In the genomic region with DNA sequence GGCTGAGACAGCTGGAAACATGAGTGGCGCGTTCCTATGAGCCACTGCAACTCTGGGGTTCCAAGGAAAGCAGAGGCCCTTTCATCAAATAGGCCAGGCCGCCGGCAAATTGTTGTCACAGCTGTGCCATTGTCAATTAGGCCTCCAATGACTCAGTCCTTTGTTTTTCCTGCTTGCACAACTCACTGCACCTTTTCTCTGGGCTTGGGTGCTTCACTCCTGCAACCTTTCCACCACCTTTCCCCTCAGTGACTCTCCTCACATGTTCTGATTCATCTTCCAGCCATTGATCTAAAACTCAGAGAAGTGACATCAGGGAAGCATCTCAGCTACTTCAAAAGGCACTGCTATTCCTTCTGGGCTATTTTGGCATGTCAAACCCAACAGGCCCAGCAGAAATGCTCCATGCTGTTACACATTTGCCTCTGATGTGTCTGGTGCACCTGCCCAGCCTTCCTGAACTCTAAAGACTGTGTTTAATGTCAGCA, we compare ENCODE assay signal across 16 cellular contexts.
DNase-seq lines count a peak whose midpoint lies in the region; ATAC-seq and TF ChIP-seq lines count a peak whose summit lies in the region.
"Had no signal": no experiment of that assay in that cellular context is flagged by ENCODE, and none has a peak within 500 bp of the region (broad histone marks: within the 10 kb centered on the region; RNA-seq: fewer than 3 reads in every experiment).

No MANE protein-coding gene starts in this region.

- H3K27me3 ChIP-seq in GM23338 (ENCODE audit: insufficient read depth) = no peaks in the 10 kb centered on the region
- H3K27me3 ChIP-seq: adrenal gland had no signal

- H3K27ac ChIP-seq in GM23338 (ENCODE audit: low read depth) = no peak overlapping the region
- H3K27ac ChIP-seq: adrenal gland, KMS-11 had no signal

- peak; percentile 32 for DNase-seq in A172 (ENCODE audit: low spot score)
- DNase-seq in GM23338 (ENCODE audit: low spot score) = no peak
- peak; percentile 71 for DNase-seq in SW480 (ENCODE audit: low spot score)
- peak; percentile 72 for DNase-seq in kidney tubule cell (ENCODE audit: low spot score)
- DNase-seq in Right ventricle myocardium inferior (ENCODE audit: missing footprints) = no peak
- no peak for DNase-seq in omental fat pad (ENCODE audit: low spot score)
- no peak for DNase-seq in activated T-cell treated with anti-CD3 and anti-CD28 coated beads, Interleukin-2, amount 50 U/mL, for 48 hours
- DNase-seq: activated CD4-positive, alpha-beta T cell treated with anti-CD3 and anti-CD28 coated beads for 36 hours; adrenal gland; NCI-H187; stimulated activated CD4-positive, alpha-beta T cell treated with anti-CD3 and anti-CD28 coated beads, Interleukin-4, amount 100 ng/mL, for 1 hour had no signal

- H3F3A ChIP-seq in GM23338 (replicated peaks; ENCODE audit: low read depth) = no peaks in the 10 kb centered on the region

- intact Hi-C loops in Right ventricle myocardium inferior (cut with DNase I) = no loop called here

- no peaks in the 10 kb centered on the region for H3K9me2 ChIP-seq in GM23338 (ENCODE audit: insufficient read depth)

- peaks cover 2% of the 10 kb centered on the region for H3K27me3 Mint-ChIP-seq in GM23338 (ENCODE audit: insufficient read depth, low read depth, poor library complexity)
- H3K27me3 Mint-ChIP-seq: activated CD4-positive, alpha-beta T cell treated with anti-CD3 and anti-CD28 coated beads for 36 hours; stimulated activated memory B cell treated with anti-CD40 and anti-IgM and Interleukin-4, amounts not matched to agents 10 μg/mL and 1 μg/mL and 100 μg/mL, for 72 hours had no signal

- no peak overlapping the region for H3K4me3 Mint-ChIP-seq in GM23338
- H3K4me3 Mint-ChIP-seq: activated CD4-positive, alpha-beta T cell treated with anti-CD3 and anti-CD28 coated beads for 36 hours; stimulated activated memory B cell treated with anti-CD40 and anti-IgM and Interleukin-4, amounts not matched to agents 10 μg/mL and 1 μg/mL and 100 μg/mL, for 72 hours; T-helper 1 cell treated with Interleukin-12 subunit alpha and Interleukin-12 subunit beta and Interleukin-4 antibody, amounts not matched to agents 30 μg/mL and 1 μg/mL, for 36 hours had no signal

- H3K36me3 ChIP-seq in GM23338 (ENCODE audit: insufficient read depth) = no peaks in the 10 kb centered on the region
- H3K36me3 ChIP-seq: adrenal gland had no signal

- no peaks in the 10 kb centered on the region for H4K20me1 ChIP-seq in GM23338 (replicated peaks; ENCODE audit: insufficient read depth)

- TF ChIP-seq CTCF in GM23338 (conservative IDR thresholded peaks at IDR 0.05; ENCODE audit: low read depth in 2 of 2) = no peak
- TF ChIP-seq CTCF in omental fat pad (IDR thresholded peaks at IDR 0.05) = no peak

- H3K4me3 ChIP-seq in GM23338 = no peak overlapping the region
- H3K4me3 ChIP-seq: adrenal gland, GM12878 had no signal

- H3K4me2 ChIP-seq in GM23338 = no peak overlapping the region
- H3K4me2 ChIP-seq: KMS-11 had no signal

- H3K27ac Mint-ChIP-seq in GM23338 = peak overlapping the region; percentile 19; the same call in 1 of the 2 replicates
- H3K27ac Mint-ChIP-seq: activated CD4-positive, alpha-beta T cell treated with anti-CD3 and anti-CD28 coated beads for 36 hours; stimulated activated memory B cell treated with anti-CD40 and anti-IgM and Interleukin-4, amounts not matched to agents 10 μg/mL and 1 μg/mL and 100 μg/mL, for 72 hours; T-helper 1 cell treated with Interleukin-12 subunit alpha and Interleukin-12 subunit beta and Interleukin-4 antibody, amounts not matched to agents 30 μg/mL and 1 μg/mL, for 36 hours had no signal

- H2AFZ ChIP-seq in GM23338 = no peak overlapping the region

- no peaks in the 10 kb centered on the region for H3K36me3 Mint-ChIP-seq in GM23338 (ENCODE audit: low read depth)
- H3K36me3 Mint-ChIP-seq: stimulated activated memory B cell treated with anti-CD40 and anti-IgM and Interleukin-4, amounts not matched to agents 10 μg/mL and 1 μg/mL and 100 μg/mL, for 72 hours had no signal

- peaks cover 41% of the 10 kb centered on the region for H3K4me1 Mint-ChIP-seq in GM23338
- H3K4me1 Mint-ChIP-seq: activated CD4-positive, alpha-beta T cell treated with anti-CD3 and anti-CD28 coated beads for 36 hours; stimulated activated memory B cell treated with anti-CD40 and anti-IgM and Interleukin-4, amounts not matched to agents 10 μg/mL and 1 μg/mL and 100 μg/mL, for 72 hours had no signal

- ATAC-seq in GM23338 = no peak
- no peak for ATAC-seq in Right ventricle myocardium inferior
- ATAC-seq in omental fat pad (ENCODE audit: low FRiP score) = no peak
- no peak for ATAC-seq in GM18502 (IDR thresholded peaks at IDR 0.05; ENCODE audit: poor library complexity, unreplicated experiment)
- ATAC-seq: activated CD4-positive, alpha-beta T cell treated with anti-CD3 and anti-CD28 coated beads for 36 hours; GM12878; stimulated activated memory B cell treated with anti-CD40 and anti-IgM and Interleukin-4, amounts not matched to agents 10 μg/mL and 1 μg/mL and 100 μg/mL, for 72 hours had no signal

- H3K4me1 ChIP-seq in GM23338 (ENCODE audit: insufficient read depth) = peaks cover 18% of the 10 kb centered on the region
- H3K4me1 ChIP-seq: adrenal gland had no signal

- no peaks in the 10 kb centered on the region for H3K9me3 Mint-ChIP-seq in GM23338
- H3K9me3 Mint-ChIP-seq: stimulated activated memory B cell treated with anti-CD40 and anti-IgM and Interleukin-4, amounts not matched to agents 10 μg/mL and 1 μg/mL and 100 μg/mL, for 72 hours; T-helper 1 cell treated with Interleukin-12 subunit alpha and Interleukin-12 subunit beta and Interleukin-4 antibody, amounts not matched to agents 30 μg/mL and 1 μg/mL, for 36 hours had no signal

- H3K79me2 ChIP-seq in GM23338 (replicated peaks; ENCODE audit: insufficient read depth) = no peaks in the 10 kb centered on the region

TF ChIP-seq in GM23338, 12 proteins besides CTCF, POLR2A, EP300 and RAD21 (continues in another document):
- TF ChIP-seq, protein P1, sequence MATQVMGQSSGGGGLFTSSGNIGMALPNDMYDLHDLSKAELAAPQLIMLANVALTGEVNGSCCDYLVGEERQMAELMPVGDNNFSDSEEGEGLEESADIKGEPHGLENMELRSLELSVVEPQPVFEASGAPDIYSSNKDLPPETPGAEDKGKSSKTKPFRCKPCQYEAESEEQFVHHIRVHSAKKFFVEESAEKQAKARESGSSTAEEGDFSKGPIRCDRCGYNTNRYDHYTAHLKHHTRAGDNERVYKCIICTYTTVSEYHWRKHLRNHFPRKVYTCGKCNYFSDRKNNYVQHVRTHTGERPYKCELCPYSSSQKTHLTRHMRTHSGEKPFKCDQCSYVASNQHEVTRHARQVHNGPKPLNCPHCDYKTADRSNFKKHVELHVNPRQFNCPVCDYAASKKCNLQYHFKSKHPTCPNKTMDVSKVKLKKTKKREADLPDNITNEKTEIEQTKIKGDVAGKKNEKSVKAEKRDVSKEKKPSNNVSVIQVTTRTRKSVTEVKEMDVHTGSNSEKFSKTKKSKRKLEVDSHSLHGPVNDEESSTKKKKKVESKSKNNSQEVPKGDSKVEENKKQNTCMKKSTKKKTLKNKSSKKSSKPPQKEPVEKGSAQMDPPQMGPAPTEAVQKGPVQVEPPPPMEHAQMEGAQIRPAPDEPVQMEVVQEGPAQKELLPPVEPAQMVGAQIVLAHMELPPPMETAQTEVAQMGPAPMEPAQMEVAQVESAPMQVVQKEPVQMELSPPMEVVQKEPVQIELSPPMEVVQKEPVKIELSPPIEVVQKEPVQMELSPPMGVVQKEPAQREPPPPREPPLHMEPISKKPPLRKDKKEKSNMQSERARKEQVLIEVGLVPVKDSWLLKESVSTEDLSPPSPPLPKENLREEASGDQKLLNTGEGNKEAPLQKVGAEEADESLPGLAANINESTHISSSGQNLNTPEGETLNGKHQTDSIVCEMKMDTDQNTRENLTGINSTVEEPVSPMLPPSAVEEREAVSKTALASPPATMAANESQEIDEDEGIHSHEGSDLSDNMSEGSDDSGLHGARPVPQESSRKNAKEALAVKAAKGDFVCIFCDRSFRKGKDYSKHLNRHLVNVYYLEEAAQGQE (IDR thresholded peaks at IDR 0.05; ENCODE audit: unreplicated experiment) = no peak
- TF ChIP-seq EZH2phosphoT487 (IDR thresholded peaks at IDR 0.05; ENCODE audit: unreplicated experiment) (no peak), ZNF331 (CRISPR knock-in tag; IDR thresholded peaks at IDR 0.05; ENCODE audit: low read depth) (no peak), NANOG (IDR thresholded peaks at IDR 0.05; ENCODE audit: borderline replicate concordance) (no peak)

Comparison
In these comparisons a context has a peak if more than half of its experiments do, and no peak if none do; other contexts are left out.
1. DNase-seq: peak in A172 (single experiment), SW480 (single experiment) and kidney tubule cell (single experiment); none in GM23338 (single experiment), Right ventricle myocardium inferior (single experiment), omental fat pad (single experiment) and activated T-cell treated with anti-CD3 and anti-CD28 coated beads, Interleukin-2, amount 50 U/mL, for 48 hours (0 of 2).